ENCODE assay signal across 26 cellular contexts in the genomic region with DNA sequence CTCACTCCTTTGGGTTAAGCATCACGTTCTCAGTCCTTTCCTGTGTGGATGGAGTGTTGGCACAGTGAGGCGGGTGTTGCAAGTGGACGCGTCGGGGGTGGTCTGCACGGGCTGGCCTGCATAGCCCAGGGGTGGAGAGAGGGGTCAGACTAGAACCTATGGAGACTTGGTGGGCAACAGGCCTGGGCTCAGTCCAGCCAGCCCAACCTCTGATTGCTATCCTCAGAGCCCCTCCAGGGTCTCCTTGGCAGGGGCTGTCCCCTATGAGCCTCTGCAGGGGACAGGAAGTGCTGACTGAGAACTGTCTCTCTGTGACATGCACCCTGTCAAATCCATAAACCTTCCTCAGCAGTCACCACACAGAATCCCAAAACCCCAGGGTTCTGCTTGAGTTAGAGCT. TPM values are rescaled to one million over a fixed set of nuclear protein-coding genes. Genes with fewer than 3 reads are reported as not detected.
DNase-seq lines count a peak whose midpoint lies in the region; ATAC-seq and TF ChIP-seq lines count a peak whose summit lies in the region.
"Had no signal": no experiment of that assay in that cellular context is flagged by ENCODE, and none has a peak within 500 bp of the region (broad histone marks: within the 10 kb centered on the region; RNA-seq: fewer than 3 reads in every experiment).

No MANE protein-coding gene starts in this region.

- H3K27ac ChIP-seq in WERI-Rb-1 = no peak overlapping the region
- H3K27ac ChIP-seq: SJCRH30 had no signal

- H3K27me3 Mint-ChIP-seq in stimulated activated naive CD8-positive, alpha-beta T cell treated with anti-CD3 and anti-CD28 coated beads, Interleukin-15, amount 100 ng/mL, for 72 hours = no peaks in the 10 kb centered on the region

- no peaks in the 10 kb centered on the region for H3K9me3 Mint-ChIP-seq in stimulated activated naive CD8-positive, alpha-beta T cell treated with anti-CD3 and anti-CD28 coated beads, Interleukin-15, amount 100 ng/mL, for 72 hours
- H3K9me3 Mint-ChIP-seq: CD4-positive, alpha-beta memory T cell had no signal

- no peak overlapping the region for H3K4me3 ChIP-seq in WERI-Rb-1 (ENCODE audit: low read depth, low read length)
- H3K4me3 ChIP-seq: GM12878, GM23338, HAP-1, K562, SJCRH30 had no signal

- DNase-seq in stimulated activated naive CD8-positive, alpha-beta T cell treated with anti-CD3 and anti-CD28 coated beads, Interleukin-15, amount 100 ng/mL, for 72 hours = no peak
- no peak for DNase-seq in stimulated activated naive CD8-positive, alpha-beta T cell treated with anti-CD3 and anti-CD28 coated beads, Interleukin-15, Interleukin-2, amounts not matched to agents 100 U/mL and 50 U/mL, for 24 hours
- peak; percentile 2 for DNase-seq in WERI-Rb-1
- DNase-seq in mesenteric fat pad (ENCODE audit: low spot score) = peak; percentile 55
- DNase-seq in ureter (ENCODE audit: low spot score) = peak; percentile 18
- DNase-seq in HPDE6-E6E7 (ENCODE audit: extremely low spot score) = no peak
- DNase-seq: Caco-2; CD4-positive, alpha-beta memory T cell; DMS 273 treated with DMSO at 0.1 percent for 48 hours; DMS79 treated with DMSO at 0.1 percent for 48 hours; NCI-H1092 treated with DMSO at 0.1 percent for 48 hours; NCI-H2029 treated with DMSO at 0.1 percent for 48 hours; NCI-H226; NCI-H524; NCI-H774; NK-92 treated with Interleukin-12 subunit alpha and Interleukin-12 subunit beta, amount 100 ng/mL, for 24 hours; SJCRH30 had no signal

- no peaks in the 10 kb centered on the region for H3K27me3 ChIP-seq in WERI-Rb-1 (ENCODE audit: insufficient read depth, low read depth, severe bottlenecking)

- H3K9me3 ChIP-seq in WERI-Rb-1 (ENCODE audit: severe bottlenecking) = no peaks in the 10 kb centered on the region
- H3K9me3 ChIP-seq: Caco-2, HAP-1, SJCRH30 had no signal

- no peak overlapping the region for H3K27ac Mint-ChIP-seq in stimulated activated naive CD8-positive, alpha-beta T cell treated with anti-CD3 and anti-CD28 coated beads, Interleukin-15, amount 100 ng/mL, for 72 hours
- H3K27ac Mint-ChIP-seq: CD4-positive, alpha-beta memory T cell; GM23338 had no signal

- no peak for TF ChIP-seq CTCF in WERI-Rb-1 (IDR thresholded peaks at IDR 0.05; ENCODE audit: low read depth, low read length)

- H3K4me1 Mint-ChIP-seq in stimulated activated naive CD8-positive, alpha-beta T cell treated with anti-CD3 and anti-CD28 coated beads, Interleukin-15, amount 100 ng/mL, for 72 hours = no peaks in the 10 kb centered on the region
- H3K4me1 Mint-ChIP-seq: CD4-positive, alpha-beta memory T cell had no signal

- H3K36me3 ChIP-seq in WERI-Rb-1 = no peaks in the 10 kb centered on the region
- H3K36me3 ChIP-seq: HAP-1, SJCRH30 had no signal

- no peak overlapping the region for H3K4me3 Mint-ChIP-seq in stimulated activated naive CD8-positive, alpha-beta T cell treated with anti-CD3 and anti-CD28 coated beads, Interleukin-15, amount 100 ng/mL, for 72 hours
- H3K4me3 Mint-ChIP-seq: CD4-positive, alpha-beta memory T cell; GM23338 had no signal

- ATAC-seq in stimulated activated naive CD8-positive, alpha-beta T cell treated with anti-CD3 and anti-CD28 coated beads, Interleukin-15, amount 100 ng/mL, for 72 hours = peak; percentile 7
- ATAC-seq in stimulated activated naive CD8-positive, alpha-beta T cell treated with anti-CD3 and anti-CD28 coated beads, Interleukin-15, Interleukin-2, amounts not matched to agents 100 U/mL and 50 U/mL, for 24 hours = no peak
- ATAC-seq in HG02970 (IDR thresholded peaks at IDR 0.05; ENCODE audit: low FRiP score, unreplicated experiment) = no peak
- ATAC-seq in GM18498 (IDR thresholded peaks at IDR 0.05; ENCODE audit: unreplicated experiment) = no peak
- ATAC-seq: GM12878, GM23338, K562, Panc1 had no signal

RNA-seq across cellular contexts. Expression of a gene that starts 2.3 kb away (rescaled TPM):
- total RNA-seq in mesenteric fat pad (not detected), ureter (not detected)
- total RNA-seq: A673; Caco-2; CD4-positive, alpha-beta memory T cell; GM12878; GM23338; K562; LHCN-M2; SJCRH30 had no signal

RNA-seq across cellular contexts. Expression of a gene that starts 7.3 kb away (rescaled TPM):
- not detected for total RNA-seq in mesenteric fat pad
- not detected for total RNA-seq in ureter
- total RNA-seq: A673, Caco-2, GM12878, GM23338, K562, LHCN-M2, SJCRH30 had no signal

RNA-seq across cellular contexts. Expression of a gene that starts 45.9 kb away (rescaled TPM):
- 170 TPM for total RNA-seq in mesenteric fat pad
- 248 TPM for total RNA-seq in ureter

Comparison
In these comparisons a context has a peak if more than half of its experiments do, and no peak if none do; other contexts are left out.
1. DNase-seq: peak in WERI-Rb-1 (single experiment), mesenteric fat pad (single experiment) and ureter (single experiment); none in stimulated activated naive CD8-positive, alpha-beta T cell treated with anti-CD3 and anti-CD28 coated beads, Interleukin-15, amount 100 ng/mL, for 72 hours (0 of 2), stimulated activated naive CD8-positive, alpha-beta T cell treated with anti-CD3 and anti-CD28 coated beads, Interleukin-15, Interleukin-2, amounts not matched to agents 100 U/mL and 50 U/mL, for 24 hours (single experiment) and HPDE6-E6E7 (single experiment).